In genomic region chr9:32580631-32581300, GRCh38 we compare ENCODE assay signal across 1 cellular context.
TF ChIP-seq lines count a peak whose summit lies in the region.

No MANE protein-coding gene starts in this region.

TF ChIP-seq in IMR-90, 13 proteins besides CTCF, POLR2A, EP300 and RAD21:
- TF ChIP-seq CEBPB (IDR thresholded peaks at IDR 0.05; ENCODE audit: low read depth, low read length): no peak
- TF ChIP-seq SMC3 (IDR thresholded peaks at IDR 0.05; ENCODE audit: low read depth, low read length): no peak
- TF ChIP-seq ELK1 (IDR thresholded peaks at IDR 0.05; ENCODE audit: borderline replicate concordance, low read depth, low read length): no peak
- TF ChIP-seq RCOR1 (IDR thresholded peaks at IDR 0.05; ENCODE audit: insufficient replicate concordance, low read length): no peak
- TF ChIP-seq MAZ (IDR thresholded peaks at IDR 0.05; ENCODE audit: borderline replicate concordance, low read depth, low read length): no peak
- TF ChIP-seq BHLHE40 (IDR thresholded peaks at IDR 0.05; ENCODE audit: low read depth, low read length): no peak
- no peak for TF ChIP-seq MXI1 (IDR thresholded peaks at IDR 0.05; ENCODE audit: borderline replicate concordance, low read depth, low read length)
- TF ChIP-seq MAFK (IDR thresholded peaks at IDR 0.05; ENCODE audit: low read depth, low read length): no peak
- no peak for TF ChIP-seq FOS (IDR thresholded peaks at IDR 0.05; ENCODE audit: low read depth, low read length)
- TF ChIP-seq NFE2L2 (IDR thresholded peaks at IDR 0.05; ENCODE audit: low read depth, low read length): no peak
- no peak for TF ChIP-seq RFX5 (IDR thresholded peaks at IDR 0.05; ENCODE audit: low read depth, low read length)
- no peak for TF ChIP-seq CHD1 (IDR thresholded peaks at IDR 0.05; ENCODE audit: low read depth, low read length)
TF ChIP-seq in IMR-90: peak in this region for 0.
